Comparison of ENCODE assay signal across 11 cellular contexts in the genomic region with DNA sequence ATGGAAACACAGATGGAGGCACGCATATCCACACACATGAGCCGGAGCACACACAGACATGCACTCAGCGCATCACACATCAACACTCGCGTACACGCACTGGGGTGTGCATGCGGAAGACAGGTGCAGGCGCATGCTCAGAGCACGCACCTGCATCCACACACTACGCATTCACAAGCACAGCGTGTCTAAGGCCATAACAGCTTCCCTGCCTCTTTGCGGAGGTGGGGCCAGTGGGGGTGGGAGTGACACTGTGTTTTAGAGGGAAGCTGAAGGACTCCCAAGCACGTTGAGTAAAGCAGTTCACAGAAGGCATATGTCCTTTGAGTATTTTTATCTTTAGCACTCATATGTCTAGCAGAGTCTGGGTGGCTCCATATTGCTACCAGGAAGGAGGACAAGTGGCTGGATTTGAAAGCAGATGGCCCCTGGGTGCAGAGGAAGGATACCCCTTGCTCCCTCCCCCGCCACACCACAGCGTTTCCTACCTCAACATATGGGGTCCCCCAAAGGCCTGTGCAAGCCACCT.
A peak's percentile ranks its signal among the peaks of the same experiment; 100 is the strongest.
DNase-seq lines count a peak whose midpoint lies in the region; ATAC-seq and TF ChIP-seq lines count a peak whose summit lies in the region.
"Had no signal": no experiment of that assay in that cellular context is flagged by ENCODE, and none has a peak within 500 bp of the region (broad histone marks: within the 10 kb centered on the region; RNA-seq: fewer than 3 reads in every experiment).

No MANE protein-coding gene starts in this region.

- TF ChIP-seq POLR2A in esophagus squamous epithelium (IDR thresholded peaks at IDR 0.05): no peak

- H3K9me3 ChIP-seq in parathyroid adenoma (ENCODE audit: control insufficient read depth, low read length) (no peaks in the 10 kb centered on the region), esophagus squamous epithelium (no peaks in the 10 kb centered on the region)
- H3K9me3 ChIP-seq: uterus had no signal

- peak overlapping the region; percentile 76 for H3K27ac ChIP-seq in parathyroid adenoma
- peak overlapping the region in 1 of 4 donors; percentile 53 for H3K27ac ChIP-seq in esophagus squamous epithelium
- H3K27ac ChIP-seq: uterus had no signal

- TF ChIP-seq CTCF in MCF 10A (IDR thresholded peaks at IDR 0.05; ENCODE audit: unreplicated experiment) (no peak), parathyroid adenoma (IDR thresholded peaks at IDR 0.05) (no peak), esophagus squamous epithelium (IDR thresholded peaks at IDR 0.05) (no peak)

- CTCF ChIA-PET in MCF 10A (lab: Yijun Ruan, JAX): interaction anchor here (0.7 to 4.1 kb wide), 9 partner anchors 13 to 93 kb away, joined by 3 to 23 read pairs (median 3); no protein-coding TSS in a partner anchor

- 85 to 88% methylated on average over 12 of the region's 15 CpGs for WGBS in esophagus squamous epithelium, 2 donors

- H3K27me3 Mint-ChIP-seq in MCF 10A (ENCODE audit: insufficient read depth, unreplicated experiment): no peaks in the 10 kb centered on the region

- intact Hi-C loops in MCF 10A (cut with micrococcal nuclease): no loop called here
- intact Hi-C loops in esophagus squamous epithelium (cut with DNase I): no loop called here

- H3K27ac Mint-ChIP-seq in MCF 10A (ENCODE audit: low read depth, unreplicated experiment): peak overlapping the region; percentile 93
- H3K27ac Mint-ChIP-seq: mesothelial cell of epicardium; T-helper 2 cell treated with Interferon-gamma antibody and Interleukin-4, amounts not matched to agents 5 μg/mL and 100 μg/mL, for 36 hours had no signal

- H3K4me1 ChIP-seq in parathyroid adenoma: peaks cover 40% of the 10 kb centered on the region
- peaks cover 5 to 32% (median 9%) of the 10 kb centered on the region in 3 donors for H3K4me1 ChIP-seq in esophagus squamous epithelium
- H3K4me1 ChIP-seq: uterus had no signal

- no peaks in the 10 kb centered on the region for H3K36me3 Mint-ChIP-seq in MCF 10A (ENCODE audit: insufficient read depth, unreplicated experiment)
- H3K36me3 Mint-ChIP-seq: mesothelial cell of epicardium had no signal

- H2AFZ ChIP-seq in parathyroid adenoma: peak overlapping the region; percentile 39

- H3K4me2 ChIP-seq in parathyroid adenoma (ENCODE audit: low read length): no peak overlapping the region

- no peak for ATAC-seq in HG02885 (IDR thresholded peaks at IDR 0.05; ENCODE audit: poor library complexity, unreplicated experiment)

- POLR2A ChIA-PET in MCF 10A (lab: Yijun Ruan, JAX): interaction anchor here (0.6 to 4.5 kb wide), 10 partner anchors 9 to 752 kb away, joined by 3 to 171 read pairs (median 5); partner anchors contain the start of gene TOB1

- H3K36me3 ChIP-seq in parathyroid adenoma (ENCODE audit: control insufficient read depth, insufficient read depth, low read length) (no peaks in the 10 kb centered on the region), esophagus squamous epithelium (no peaks in the 10 kb centered on the region)
- H3K36me3 ChIP-seq: uterus had no signal

- peaks cover 8% of the 10 kb centered on the region for H3K79me2 ChIP-seq in parathyroid adenoma

- H3K4me3 Mint-ChIP-seq in MCF 10A (ENCODE audit: unreplicated experiment): no peak overlapping the region
- H3K4me3 Mint-ChIP-seq: mesothelial cell of epicardium; T-helper 2 cell treated with Interferon-gamma antibody and Interleukin-4, amounts not matched to agents 5 μg/mL and 100 μg/mL, for 36 hours had no signal

- H3K9me3 Mint-ChIP-seq in MCF 10A (ENCODE audit: unreplicated experiment): no peaks in the 10 kb centered on the region
- H3K9me3 Mint-ChIP-seq: mesothelial cell of epicardium; T-helper 2 cell treated with Interferon-gamma antibody and Interleukin-4, amounts not matched to agents 5 μg/mL and 100 μg/mL, for 36 hours had no signal

- BruUV-seq in MCF 10A (replicated peaks; lab: Mats Ljungman, UMichigan): no TSS peak

- H3K4me1 Mint-ChIP-seq in MCF 10A (ENCODE audit: insufficient read depth, unreplicated experiment): peaks cover 38% of the 10 kb centered on the region

- peak; percentile 2 for DNase-seq in COLO668 (lab: John Stamatoyannopoulos, UW; ENCODE audit: unreplicated experiment)
- DNase-seq in NCI-H2171 (lab: John Stamatoyannopoulos, UW): peak; percentile 85
- no peak for DNase-seq in MCF 10A (ENCODE audit: unreplicated experiment)
- no peak for DNase-seq in SHP77 (lab: John Stamatoyannopoulos, UW)
- DNase-seq in esophagus squamous epithelium (lab: John Stamatoyannopoulos, UW): no peak
- DNase-seq in C1 segment of cervical spinal cord (lab: John Stamatoyannopoulos, UW): no peak
- DNase-seq: uterus had no signal

- H3K4me3 ChIP-seq in parathyroid adenoma (ENCODE audit: low read depth, low read length): no peak overlapping the region
- H3K4me3 ChIP-seq in esophagus squamous epithelium: no peak overlapping the region
- H3K4me3 ChIP-seq: uterus had no signal

- H3K27me3 ChIP-seq in parathyroid adenoma (ENCODE audit: control insufficient read depth, insufficient read depth, low read length) (no peaks in the 10 kb centered on the region), esophagus squamous epithelium (no peaks in the 10 kb centered on the region)
- H3K27me3 ChIP-seq: uterus had no signal

- H3K9ac ChIP-seq in parathyroid adenoma: no peak overlapping the region

Comparison
In these comparisons a context has a peak if more than half of its experiments do, and no peak if none do; other contexts are left out.
1. DNase-seq: peak in COLO668 (single experiment) and NCI-H2171 (single experiment); none in MCF 10A (single experiment), SHP77 (0 of 2), esophagus squamous epithelium (single experiment) and C1 segment of cervical spinal cord (0 of 14).